Comparison of ENCODE assay signal across 24 cellular contexts in genomic region chr21:37986000-37986399, GRCh38.
DNase-seq lines count a peak whose midpoint lies in the region; ATAC-seq, FAIRE-seq and TF ChIP-seq lines count a peak whose summit lies in the region.
"Had no signal": no experiment of that assay in that cellular context is flagged by ENCODE, and none has a peak within 500 bp of the region (broad histone marks: within the 10 kb centered on the region; RNA-seq: fewer than 3 reads in every experiment).

No MANE protein-coding gene starts in this region.

- H3K27ac ChIP-seq in A549 (peak overlapping the region; percentile 23 to 83; a peak in 3 of 6 replicates), PC-3 (ENCODE audit: low read length) (peak overlapping the region; percentile 80), H9 (ENCODE audit: insufficient read length, low read depth, low read length) (no peak overlapping the region)
- H3K27ac ChIP-seq: 22Rv1; BLaER1 treated with 17β-estradiol and CSF1 and Interleukin-3, amounts not matched to agents 10 nM and 100 nM; GM23248 had no signal

- no peak overlapping the region for H2BK5ac ChIP-seq in H9 (ENCODE audit: insufficient read length, low read length)

- no peak overlapping the region for H3K56ac ChIP-seq in H9 (ENCODE audit: insufficient read length, low read depth, low read length)

- no peak overlapping the region for H3K27ac Mint-ChIP-seq in H9
- H3K27ac Mint-ChIP-seq: CD14-positive monocyte; CD4-positive, alpha-beta T cell; CD8-positive, alpha-beta memory T cell; HFFc6 had no signal

- H2AFZ ChIP-seq in PC-3 (ENCODE audit: low read length), result no peak overlapping the region
- no peak overlapping the region for H2AFZ ChIP-seq in H9 (ENCODE audit: low read length)
- H2AFZ ChIP-seq: GM23248 had no signal

- DNase-seq in DMS 273 (lab: John Stamatoyannopoulos, UW; ENCODE audit: unreplicated experiment) (peak; percentile 40), DMS 273 treated with DMSO at 0.1 percent for 48 hours (lab: John Stamatoyannopoulos, UW) (no peak), A549 (ENCODE audit: low read depth in 1 of 2, low spot score in 1 of 2) (no peak), PC-3 (no peak), midbrain (lab: John Stamatoyannopoulos, UW) (no peak), H9 (no peak)
- DNase-seq: ACHN; AML-193; BE2C; CD4-positive, alpha-beta T cell; CD8-positive, alpha-beta memory T cell; DND-41; GM23248; H7; HFFc6 had no signal

- no peaks in the 10 kb centered on the region for H3K9me2 ChIP-seq in PC-3 (replicated peaks; ENCODE audit: low read length)

- H2AK5ac ChIP-seq in H9 (ENCODE audit: insufficient read length, low read length), result no peak overlapping the region

- H3K4me2 ChIP-seq in A549 (no peak overlapping the region), PC-3 (ENCODE audit: low read length) (peak overlapping the region; percentile 37; the same call in 1 of the 2 replicates), H9 (ENCODE audit: insufficient read depth, insufficient read length, low read length) (no peak overlapping the region)
- H3K4me2 ChIP-seq: BLaER1 treated with 17β-estradiol and CSF1 and Interleukin-3, amounts not matched to agents 10 nM and 100 nM had no signal

- CTCF ChIA-PET in A549 (lab: Yijun Ruan, JAX), result interaction anchor here (0.6 to 0.7 kb wide), 2 partner anchors 141 to 1020 kb away, joined by 3 read pairs; no protein-coding TSS in a partner anchor
- CTCF ChIA-PET in PC-3 (lab: Charles Lee), result no interaction called here

- H4K20me1 ChIP-seq in PC-3 (ENCODE audit: low read length) (no peaks in the 10 kb centered on the region), H9 (ENCODE audit: control insufficient read depth, insufficient read depth, insufficient read length) (no peaks in the 10 kb centered on the region)
- H4K20me1 ChIP-seq: BLaER1 treated with 17β-estradiol and CSF1 and Interleukin-3, amounts not matched to agents 10 nM and 100 nM had no signal

- no peak overlapping the region for H3K4ac ChIP-seq in H9 (ENCODE audit: low read depth, low read length)

- no peak overlapping the region for H4K91ac ChIP-seq in H9 (ENCODE audit: insufficient read length, low read depth, low read length)

- H3K4me3 ChIP-seq in A549 (no peak overlapping the region), PC-3 (ENCODE audit: low read length) (no peak overlapping the region)
- H3K4me3 ChIP-seq: BLaER1 treated with 17β-estradiol and CSF1 and Interleukin-3, amounts not matched to agents 10 nM and 100 nM; GM23248 had no signal

- H3K4me1 ChIP-seq in A549 (peaks cover 22% of the 10 kb centered on the region), PC-3 (ENCODE audit: insufficient read depth, low read length) (peaks cover 44% of the 10 kb centered on the region), H9 (ENCODE audit: insufficient read depth, low read length) (no peaks in the 10 kb centered on the region)
- H3K4me1 ChIP-seq: BE2C; BLaER1 treated with 17β-estradiol and CSF1 and Interleukin-3, amounts not matched to agents 10 nM and 100 nM had no signal

- POLR2A ChIA-PET in A549 (lab: Yijun Ruan, JAX), result no interaction called here
- POLR2A ChIA-PET in PC-3 (lab: Charles Lee; ENCODE audit: unreplicated experiment), result no interaction called here

- 79% methylated on average over 3 of the region's 3 CpGs for WGBS in A549 (ENCODE audit: missing lambda C conversion rate)
- no CpG with 5 or more reads among the region's 3 CpGs for WGBS in H9 (ENCODE audit: extremely low coverage, insufficient read length, low lambda C conversion rate)

- H3K36me3 Mint-ChIP-seq in H9 (ENCODE audit: insufficient read depth in 1 of 3, low read depth in 3 of 3), result no peaks in the 10 kb centered on the region; a peak in 1 of 7 replicates
- H3K36me3 Mint-ChIP-seq: CD14-positive monocyte; CD8-positive, alpha-beta memory T cell had no signal

- no peaks in the 10 kb centered on the region for H3F3A ChIP-seq in PC-3 (ENCODE audit: low read length, unreplicated experiment)

- no peaks in the 10 kb centered on the region for H3K36me3 ChIP-seq in PC-3 (ENCODE audit: low read depth, low read length)
- H3K36me3 ChIP-seq: BE2C; BLaER1 treated with 17β-estradiol and CSF1 and Interleukin-3, amounts not matched to agents 10 nM and 100 nM had no signal

- no peak overlapping the region for H3K4me3 Mint-ChIP-seq in H9
- H3K4me3 Mint-ChIP-seq: CD14-positive monocyte; CD4-positive, alpha-beta T cell; CD8-positive, alpha-beta memory T cell; HFFc6 had no signal

- no peaks in the 10 kb centered on the region for H3K27me3 ChIP-seq in PC-3 (ENCODE audit: low read length)
- H3K27me3 ChIP-seq in H9 (ENCODE audit: insufficient read depth, low read length), result no peaks in the 10 kb centered on the region
- H3K27me3 ChIP-seq: BE2C; BLaER1 treated with 17β-estradiol and CSF1 and Interleukin-3, amounts not matched to agents 10 nM and 100 nM had no signal

- no peak for FAIRE-seq in A549 (lab: Jason Lieb, UNC)
- FAIRE-seq: A204.1, D721Med, G401.6, GM12892, H1 had no signal

- no peak overlapping the region for H2BK15ac ChIP-seq in H9 (ENCODE audit: low read depth, low read length)

- H3K4me1 Mint-ChIP-seq in H9, result peaks cover 3 to 7% of the 10 kb centered on the region in 2 experiments
- H3K4me1 Mint-ChIP-seq: CD14-positive monocyte; CD8-positive, alpha-beta memory T cell had no signal

- no peak overlapping the region for H2BK20ac ChIP-seq in H9 (ENCODE audit: low read depth, low read length, poor library complexity, severe bottlenecking)

- no peak overlapping the region for H3K14ac ChIP-seq in H9 (ENCODE audit: insufficient read depth, low read length)

- H3K23ac ChIP-seq in H9 (ENCODE audit: insufficient read length, low read depth, low read length), result no peak overlapping the region

- H2BK12ac ChIP-seq in H9 (ENCODE audit: insufficient read length, low read depth, low read length), result no peak overlapping the region

- H3K9ac ChIP-seq in PC-3 (ENCODE audit: low read length), result peak overlapping the region; percentile 48
- no peak overlapping the region for H3K9ac ChIP-seq in H9 (ENCODE audit: extremely low read depth, insufficient read length, low read length)
- H3K9ac ChIP-seq: BLaER1 treated with 17β-estradiol and CSF1 and Interleukin-3, amounts not matched to agents 10 nM and 100 nM; GM23248 had no signal

- no peak for TF ChIP-seq RAD21 in A549 (conservative IDR thresholded peaks at IDR 0.05 in 1 of 2, IDR thresholded peaks at IDR 0.05 in 1 of 2)

- H3K27me3 Mint-ChIP-seq in H9 (ENCODE audit: low read depth), result no peaks in the 10 kb centered on the region; the same call in none of the 2 replicates

- no peaks in the 10 kb centered on the region; a peak in 1 of 5 replicates for H3K9me3 Mint-ChIP-seq in H9
- H3K9me3 Mint-ChIP-seq: CD4-positive, alpha-beta T cell; CD8-positive, alpha-beta memory T cell; HFFc6 had no signal

- no peaks in the 10 kb centered on the region for H3K79me1 ChIP-seq in H9 (ENCODE audit: insufficient read depth, low read depth, low read length, poor library complexity, severe bottlenecking)

- H3K23me2 ChIP-seq in H9 (ENCODE audit: insufficient read length, low read depth, low read length, poor library complexity, severe bottlenecking), result no peaks in the 10 kb centered on the region

- no peaks in the 10 kb centered on the region for H3K79me2 ChIP-seq in PC-3 (ENCODE audit: low read length)
- no peaks in the 10 kb centered on the region for H3K79me2 ChIP-seq in H9 (ENCODE audit: insufficient read depth, low read length)

- H3K9me3 ChIP-seq in A549, result no peaks in the 10 kb centered on the region
- H3K9me3 ChIP-seq in PC-3 (ENCODE audit: low read length), result no peaks in the 10 kb centered on the region
- no peaks in the 10 kb centered on the region for H3K9me3 ChIP-seq in H9 (ENCODE audit: control insufficient read depth, low read depth, low read length)
- H3K9me3 ChIP-seq: BE2C; BLaER1 treated with 17β-estradiol and CSF1 and Interleukin-3, amounts not matched to agents 10 nM and 100 nM had no signal

- no peak overlapping the region for H2BK120ac ChIP-seq in H9 (ENCODE audit: low read depth, low read length, poor library complexity, severe bottlenecking)

- no peak overlapping the region for H3T11ph ChIP-seq in H9 (ENCODE audit: low read length)

- no peak overlapping the region for H4K5ac ChIP-seq in H9 (ENCODE audit: insufficient read length, low read depth, low read length)

- TF ChIP-seq CTCF in A549 (IDR thresholded peaks at IDR 0.05), result no peak
- TF ChIP-seq CTCF in PC-3 (conservative IDR thresholded peaks at IDR 0.05; ENCODE audit: low read depth, low read length), result no peak
- TF ChIP-seq CTCF in H9 (conservative IDR thresholded peaks at IDR 0.05), result no peak

- no TSS peak for BruUV-seq in PC-3 (replicated peaks; lab: Mats Ljungman, UMichigan)

- TF ChIP-seq EP300 in A549 (IDR thresholded peaks at IDR 0.05), result no peak

- intact Hi-C loops in PC-3 (cut with micrococcal nuclease), result no loop called here

- no peak overlapping the region for H4K8ac ChIP-seq in H9 (replicated peaks; ENCODE audit: insufficient read length, low read depth, low read length)

- H3K18ac ChIP-seq in H9 (ENCODE audit: insufficient read length, low read depth, low read length), result no peak overlapping the region

- ATAC-seq in A549 (no peak), PC-3 (no peak)
- ATAC-seq: HCT116 had no signal

- TF ChIP-seq POLR2A in A549 (IDR thresholded peaks at IDR 0.05; ENCODE audit: low read length), result no peak

TF ChIP-seq in A549, 52 proteins besides CTCF, POLR2A, EP300 and RAD21:
- TF ChIP-seq MYC (IDR thresholded peaks at IDR 0.05; ENCODE audit: borderline replicate concordance, low read length) (no peak), HDAC2 (IDR thresholded peaks at IDR 0.05) (no peak), BHLHE40 (IDR thresholded peaks at IDR 0.05; ENCODE audit: low read depth, low read length) (no peak), FOXS1 (CRISPR knock-in tag; IDR thresholded peaks at IDR 0.05) (no peak), TFCP2L1 (CRISPR knock-in tag; IDR thresholded peaks at IDR 0.05) (no peak), SREBF2 (IDR thresholded peaks at IDR 0.05) (no peak)
